Comparison of ENCODE assay signal across 9 cellular contexts in the genomic region with DNA sequence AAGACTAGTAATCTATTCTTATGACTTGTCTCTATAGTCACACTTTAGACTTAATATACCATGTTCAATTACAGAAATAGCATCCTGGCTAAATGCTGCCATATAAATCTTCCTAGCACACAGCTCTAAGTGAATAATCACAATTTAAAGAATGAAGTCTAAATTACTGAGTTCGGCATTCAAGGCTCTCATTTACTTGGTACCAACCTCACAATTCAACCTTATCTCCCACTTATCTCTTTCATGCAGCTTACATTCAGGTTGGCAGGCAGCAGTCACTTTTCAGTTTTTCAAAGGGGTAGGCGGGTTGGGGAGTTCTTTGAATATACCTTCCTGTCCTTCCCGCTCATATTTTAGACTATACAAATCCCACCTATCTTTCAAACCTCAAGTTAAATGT. TPM values are rescaled to one million over a fixed set of nuclear protein-coding genes. Genes with fewer than 3 reads are reported as not detected.
DNase-seq lines count a peak whose midpoint lies in the region; ATAC-seq, FAIRE-seq and TF ChIP-seq lines count a peak whose summit lies in the region.
"Had no signal": no experiment of that assay in that cellular context is flagged by ENCODE, and none has a peak within 500 bp of the region (broad histone marks: within the 10 kb centered on the region; RNA-seq: fewer than 3 reads in every experiment).

No MANE protein-coding gene starts in this region.

- H3K9ac ChIP-seq in mesenchymal stem cell (ENCODE audit: low read length): peak overlapping the region; percentile 99

- H3K36me3 ChIP-seq in heart right ventricle: peaks cover 0 to 45% (median 13%) of the 10 kb centered on the region in 9 donors
- H3K36me3 ChIP-seq in mesenchymal stem cell (ENCODE audit: control insufficient read depth in 1 of 2, insufficient read depth in 2 of 2, low read depth in 1 of 2, low read length in 2 of 2): peaks cover 0 to 48% of the 10 kb centered on the region in 2 experiments
- peaks cover 0 to 8% of the 10 kb centered on the region in 2 donors for H3K36me3 ChIP-seq in vagina

- peaks cover 0 to 62% (median 41%) of the 10 kb centered on the region in 9 donors for H3K4me1 ChIP-seq in heart right ventricle
- no peaks in the 10 kb centered on the region for H3K4me1 ChIP-seq in mesenchymal stem cell (ENCODE audit: control insufficient read depth, insufficient read depth, low read depth, low read length)
- H3K4me1 ChIP-seq in vagina: peaks cover 40% of the 10 kb centered on the region

- 69 to 75% methylated on average over 3 of the region's 3 CpGs for WGBS in heart right ventricle, 2 donors
- WGBS in mesenchymal stem cell: 61% methylated on average over 3 of the region's 3 CpGs

- H3K23ac ChIP-seq in mesenchymal stem cell (ENCODE audit: low read length in 2 of 2): no peak overlapping the region

- peak overlapping the region; percentile 60 to 94 (median 78) for H3K4me3 ChIP-seq in heart right ventricle
- H3K4me3 ChIP-seq in astrocyte of the spinal cord (ENCODE audit: low read depth, low read length): peak overlapping the region; percentile 98
- H3K4me3 ChIP-seq in mesenchymal stem cell (ENCODE audit: insufficient read depth in 1 of 2, low read depth in 1 of 2, low read length in 2 of 2): peak overlapping the region in 1 of 2 experiments; percentile 96
- peak overlapping the region; percentile 84 to 85 for H3K4me3 ChIP-seq in vagina

- no peak overlapping the region for H2BK120ac ChIP-seq in mesenchymal stem cell (ENCODE audit: low read depth, low read length)

- H3K79me1 ChIP-seq in mesenchymal stem cell (replicated peaks; ENCODE audit: low read length, poor library complexity, severe bottlenecking): no peaks in the 10 kb centered on the region

- peak overlapping the region in 1 of 10 donors; percentile 96 for H3K27ac ChIP-seq in heart right ventricle
- H3K27ac ChIP-seq in mesenchymal stem cell (ENCODE audit: low read length, poor library complexity, severe bottlenecking): no peak overlapping the region
- H3K27ac ChIP-seq in vagina: no peak overlapping the region

- TF ChIP-seq POLR2A in vagina (IDR thresholded peaks at IDR 0.05): no peak

- intact Hi-C loops in heart right ventricle (cut with DNase I): loop anchor here in 3 of 10 donors (5.0 kb wide), 2 partner anchors 901 to 1826 kb away; a partner anchor contains a TSS
- intact Hi-C loops in left cardiac atrium (cut with DNase I): no loop called here
- intact Hi-C loops in vagina (cut with DNase I): loop anchor here (5.0 kb wide), 1 partner anchor 901 kb away; a partner anchor contains a TSS

- H3K4ac ChIP-seq in mesenchymal stem cell (ENCODE audit: low read depth in 1 of 2, low read length in 2 of 2): no peak overlapping the region

- H3K4me2 ChIP-seq in mesenchymal stem cell (ENCODE audit: low read length, poor library complexity, severe bottlenecking): peak overlapping the region; percentile 73

- no peak overlapping the region for H2AK5ac ChIP-seq in mesenchymal stem cell (ENCODE audit: low read length, severe bottlenecking)

- H3K18ac ChIP-seq in mesenchymal stem cell (ENCODE audit: low read depth in 1 of 2, low read length in 2 of 2): no peak overlapping the region

- H2BK12ac ChIP-seq in mesenchymal stem cell (ENCODE audit: low read length in 2 of 2): no peak overlapping the region

- DNase-seq in heart right ventricle (no peak), left cardiac atrium (no peak), astrocyte of the spinal cord (ENCODE audit: low read depth, low spot score) (no peak), mesenchymal stem cell (no peak), vagina (ENCODE audit: extremely low spot score in 2 of 2) (no peak), T-helper 9 cell (no peak), kidney glomerular epithelial cell (lab: John Stamatoyannopoulos, UW) (no peak), frontal cortex (ENCODE audit: low spot score in 2 of 2) (no peak)
- DNase-seq: DMS79 treated with DMSO at 0.1 percent for 48 hours had no signal

- TF ChIP-seq CTCF in heart right ventricle (IDR thresholded peaks at IDR 0.05) (no peak), astrocyte of the spinal cord (IDR thresholded peaks at IDR 0.05; ENCODE audit: low read depth, low read length) (no peak), vagina (IDR thresholded peaks at IDR 0.05) (no peak)

- H2BK15ac ChIP-seq in mesenchymal stem cell (ENCODE audit: low read depth, poor library complexity, severe bottlenecking): no peak overlapping the region

- FAIRE-seq in frontal cortex (lab: Jason Lieb, UNC): no peak

- no peak for ATAC-seq in heart right ventricle
- ATAC-seq in left cardiac atrium: no peak

- H2BK5ac ChIP-seq in mesenchymal stem cell (ENCODE audit: low read depth, low read length, poor library complexity, severe bottlenecking): no peak overlapping the region

- no peak overlapping the region for H2AFZ ChIP-seq in mesenchymal stem cell (ENCODE audit: low read depth, low read length)

- no peak overlapping the region for H4K8ac ChIP-seq in mesenchymal stem cell (ENCODE audit: low read length)

- no peak overlapping the region for H4K91ac ChIP-seq in mesenchymal stem cell (ENCODE audit: low read length)

- no peaks in the 10 kb centered on the region for H3K27me3 ChIP-seq in heart right ventricle
- no peaks in the 10 kb centered on the region for H3K27me3 ChIP-seq in mesenchymal stem cell (ENCODE audit: control insufficient read depth in 1 of 2, insufficient read depth in 1 of 2, low read length in 2 of 2)
- H3K27me3 ChIP-seq in vagina: no peaks in the 10 kb centered on the region

- no peaks in the 10 kb centered on the region for H3K9me3 ChIP-seq in heart right ventricle
- no peaks in the 10 kb centered on the region for H3K9me3 ChIP-seq in mesenchymal stem cell (ENCODE audit: control insufficient read depth, low read length)
- no peaks in the 10 kb centered on the region for H3K9me3 ChIP-seq in vagina

- H3K14ac ChIP-seq in mesenchymal stem cell (ENCODE audit: low read length in 2 of 2): no peak overlapping the region

- in situ Hi-C loops in astrocyte of the spinal cord (cut with HindIII; ENCODE audit: low sequenced_read_pairs): no loop called here

RNA-seq across cellular contexts. Expression of a gene that starts 1.5 kb away (rescaled TPM):
- total RNA-seq in heart right ventricle (100 to 1,000 TPM; 111 to 132 (median 127) TPM), left cardiac atrium (100 to 1,000 TPM in 1 of 2 donors, 10 to 100 TPM in 1; 83.9 to 100 TPM), vagina (48.1 TPM), frontal cortex (147 TPM)
- 100 to 1,000 TPM in 1 of 2 donors, 10 to 100 TPM in 1; 20.4 to 119 TPM for polyA plus RNA-seq in heart right ventricle
- polyA plus RNA-seq in mesenchymal stem cell (2013, experiment 1 of 2): 85.8 TPM
- polyA plus RNA-seq in mesenchymal stem cell (2013, experiment 2 of 2): 87.7 TPM
